8 cellular contexts compared by ENCODE assay signal in genomic region chr7:133253522-133253882, GRCh38. TPM values are rescaled to one million over a fixed set of nuclear protein-coding genes. Genes with fewer than 3 reads are reported as not detected.
DNase-seq lines count a peak whose midpoint lies in the region; ATAC-seq and TF ChIP-seq lines count a peak whose summit lies in the region.

No MANE protein-coding gene starts in this region.

- intact Hi-C loops in MCF 10A (cut with micrococcal nuclease): no loop called here

- H3K9me3 ChIP-seq in liver (ENCODE audit: control insufficient read depth in 4 of 4, low read length in 3 of 4): no peaks in the 10 kb centered on the region

- POLR2A ChIA-PET in MCF 10A (lab: Yijun Ruan, JAX): interaction anchor here (0.5 to 2.0 kb wide), 16 partner anchors 9 to 654 kb away, joined by 3 to 6 read pairs (median 3); partner anchors contain the start of gene CHCHD3

- ATAC-seq in HG03565 (IDR thresholded peaks at IDR 0.05; ENCODE audit: unreplicated experiment): no peak

- TSS peak; percentile 60 for BruUV-seq in MCF 10A (replicated peaks; lab: Mats Ljungman, UMichigan)

- H3K27me3 ChIP-seq in liver (ENCODE audit: control insufficient read depth in 4 of 4, insufficient read depth in 4 of 4, low read length in 3 of 4): no peaks in the 10 kb centered on the region

- no peaks in the 10 kb centered on the region for H3K9me3 Mint-ChIP-seq in MCF 10A (ENCODE audit: unreplicated experiment)

- peak overlapping the region; percentile 63 to 77 for H3K9ac ChIP-seq in liver (ENCODE audit: low read depth in 1 of 2, low read length in 2 of 2)

- peak overlapping the region; percentile 89 for H3K27ac Mint-ChIP-seq in MCF 10A (ENCODE audit: low read depth, unreplicated experiment)

- peak; percentile 1 for DNase-seq in activated T-cell treated with anti-CD3 and anti-CD28 coated beads for 24 hours (ENCODE audit: low read depth)
- no peak for DNase-seq in activated T-cell treated with anti-CD3 and anti-CD28 coated beads for 4 hours
- peak; percentile 58 for DNase-seq in NCI-H69 (lab: John Stamatoyannopoulos, UW)
- DNase-seq in MCF 10A (ENCODE audit: unreplicated experiment): peak; percentile 16
- DNase-seq in substantia nigra (lab: John Stamatoyannopoulos, UW): peak in 4 of 49 donors; percentile 2 to 13 (median 4)
- no peak for DNase-seq in central memory CD4-positive, alpha-beta T cell

- H3K4me1 ChIP-seq in liver (ENCODE audit: control insufficient read depth in 4 of 4, insufficient read depth in 4 of 4, low read length in 3 of 4): peaks cover 3 to 11% (median 7%) of the 10 kb centered on the region in 4 donors

- H3K27ac ChIP-seq in liver (ENCODE audit: low read depth in 1 of 2, low read length in 2 of 2) (peak overlapping the region; percentile 65 to 82), substantia nigra (ENCODE audit: low read depth, low read length, poor library complexity, severe bottlenecking) (peak overlapping the region; percentile 68)

- no peak for TF ChIP-seq RAD21 in liver (IDR thresholded peaks at IDR 0.05)

- 7% methylated on average over 7 of the region's 7 CpGs for whole genome bisulfite sequencing in liver

- H3K36me3 ChIP-seq in liver (ENCODE audit: control insufficient read depth in 4 of 4, insufficient read depth in 3 of 4, low read depth in 1 of 4, low read length in 3 of 4): no peaks in the 10 kb centered on the region

- H3K4me3 Mint-ChIP-seq in MCF 10A (ENCODE audit: unreplicated experiment): peak overlapping the region; percentile 93

- H3K36me3 Mint-ChIP-seq in MCF 10A (ENCODE audit: insufficient read depth, unreplicated experiment): peaks cover 5% of the 10 kb centered on the region

- peak overlapping the region; percentile 66 to 98 (median 90) for H3K4me3 ChIP-seq in liver (ENCODE audit: low read depth in 1 of 3, low read length in 3 of 3)

- CTCF ChIA-PET in MCF 10A (lab: Yijun Ruan, JAX): interaction anchor here (2.2 kb wide), 1 partner anchor 181 kb away, joined by 6 read pairs; no protein-coding TSS in a partner anchor

- peaks cover 24% of the 10 kb centered on the region for H3K4me1 Mint-ChIP-seq in MCF 10A (ENCODE audit: insufficient read depth, unreplicated experiment)

- H3K27me3 Mint-ChIP-seq in MCF 10A (ENCODE audit: insufficient read depth, unreplicated experiment): no peaks in the 10 kb centered on the region

- TF ChIP-seq CTCF in MCF 10A (IDR thresholded peaks at IDR 0.05; ENCODE audit: unreplicated experiment): no peak
- no peak for TF ChIP-seq CTCF in liver (IDR thresholded peaks at IDR 0.05; ENCODE audit: low read depth, low read length, missing input control)

TF ChIP-seq in liver, 16 proteins besides CTCF, POLR2A, EP300 and RAD21:
- TF ChIP-seq RXRA (IDR thresholded peaks at IDR 0.05) (no peak), ZBTB33 (IDR thresholded peaks at IDR 0.05) (no peak), FOXA1 (IDR thresholded peaks at IDR 0.05) (no peak), YY1 (IDR thresholded peaks at IDR 0.05) (no peak), SP1 (IDR thresholded peaks at IDR 0.05) (no peak), JUND (IDR thresholded peaks at IDR 0.05) (no peak), HNF4A (conservative IDR thresholded peaks at IDR 0.05) (no peak)

RNA-seq across cellular contexts. Expression of gene EXOC4, which starts 0.6 kb away (rescaled TPM):
- total RNA-seq in MCF 10A (2022) (105 and 127 TPM in 2 replicates), liver (10 to 100 TPM; 30.7 to 55.9 TPM)
- polyA plus RNA-seq in liver: 10 to 100 TPM in 1 of 2 donors, 1 to 10 TPM in 1; 9.5 to 16.5 TPM

Comparison
In these comparisons a context has a peak if more than half of its experiments do, and no peak if none do; other contexts are left out.
1. DNase-seq: peak in activated T-cell treated with anti-CD3 and anti-CD28 coated beads for 24 hours (single experiment), NCI-H69 (single experiment) and MCF 10A (single experiment); none in activated T-cell treated with anti-CD3 and anti-CD28 coated beads for 4 hours (single experiment) and central memory CD4-positive, alpha-beta T cell (single experiment).